In the genomic region with DNA sequence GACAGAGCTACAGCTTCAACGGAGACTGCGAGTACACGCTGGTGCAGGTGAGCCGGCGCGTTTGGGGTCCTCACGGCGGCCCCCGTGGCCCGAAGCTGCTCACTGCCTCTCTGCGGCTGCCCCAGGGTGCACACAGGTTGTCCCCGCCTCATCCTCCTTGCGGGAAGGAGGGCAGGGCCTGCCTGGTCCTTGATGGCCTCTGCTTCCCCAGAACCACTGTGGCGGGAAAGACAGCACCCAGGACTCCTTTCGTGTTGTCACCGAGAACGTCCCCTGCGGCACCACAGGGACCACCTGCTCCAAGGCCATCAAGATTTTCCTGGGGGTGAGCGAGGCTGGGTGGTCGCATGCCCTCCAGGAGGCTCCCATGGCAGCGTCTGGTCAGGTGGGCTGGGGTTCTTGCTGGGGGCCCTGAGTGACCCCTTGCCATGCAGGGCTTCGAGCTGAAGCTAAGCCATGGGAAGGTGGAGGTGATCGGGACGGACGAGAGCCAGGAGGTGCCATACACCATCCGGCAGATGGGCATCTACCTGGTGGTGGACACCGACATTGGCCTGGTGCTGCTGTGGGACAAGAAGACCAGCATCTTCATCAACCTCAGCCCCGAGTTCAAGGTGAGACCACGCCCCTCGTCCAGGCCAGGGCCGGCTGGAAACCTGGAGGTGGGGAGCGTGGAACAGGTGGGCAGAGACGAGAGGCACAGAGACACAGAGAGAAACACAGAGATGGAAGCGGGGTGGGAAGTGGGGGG, we compare ENCODE assay signal across 28 cellular contexts. TPM values are rescaled to one million over a fixed set of nuclear protein-coding genes. Genes with fewer than 3 reads are reported as not detected.
"Had no signal": no experiment of that assay in that cellular context is flagged by ENCODE, and none has a peak within 500 bp of the region (broad histone marks: within the 10 kb centered on the region; RNA-seq: fewer than 3 reads in every experiment).

No MANE protein-coding gene starts in this region.

- H3K27me3 Mint-ChIP-seq: stimulated activated naive CD8-positive, alpha-beta T cell treated with anti-CD3 and anti-CD28 coated beads, Interleukin-15, amount 100 ng/mL, for 72 hours had no signal

- H3K4me1 Mint-ChIP-seq: endodermal cell; stimulated activated memory B cell treated with anti-CD40 and anti-IgM and Interleukin-4, amounts not matched to agents 10 μg/mL and 1 μg/mL and 100 μg/mL, for 72 hours had no signal

- H3K27ac Mint-ChIP-seq: endodermal cell; immature natural killer cell; naive thymus-derived CD8-positive, alpha-beta T cell; progenitor cell of endocrine pancreas; stimulated activated memory B cell treated with anti-CD40 and anti-IgM and Interleukin-4, amounts not matched to agents 10 μg/mL and 1 μg/mL and 100 μg/mL, for 72 hours; stimulated activated naive CD8-positive, alpha-beta T cell treated with anti-CD3 and anti-CD28 coated beads, Interleukin-15, amount 100 ng/mL, for 72 hours had no signal

- H3K4me3 ChIP-seq: coronary artery, mucosa of descending colon, spleen, testis, tibial nerve, upper lobe of right lung, vagina had no signal

- H3K27ac ChIP-seq: coronary artery, spleen, testis, tibial nerve, upper lobe of right lung, vagina had no signal

- H3K9me3 ChIP-seq: mucosa of descending colon, spleen, testis, tibial nerve, upper lobe of right lung, vagina had no signal

- H3K27me3 ChIP-seq: testis, tibial nerve, vagina had no signal

- H3K9me3 Mint-ChIP-seq: naive thymus-derived CD8-positive, alpha-beta T cell had no signal

- H3K4me3 Mint-ChIP-seq: endodermal cell; immature natural killer cell; naive thymus-derived CD8-positive, alpha-beta T cell; stimulated activated memory B cell treated with anti-CD40 and anti-IgM and Interleukin-4, amounts not matched to agents 10 μg/mL and 1 μg/mL and 100 μg/mL, for 72 hours; stimulated activated naive CD8-positive, alpha-beta T cell treated with anti-CD3 and anti-CD28 coated beads, Interleukin-15, amount 100 ng/mL, for 72 hours had no signal

- H3K4me1 ChIP-seq: spleen, testis, tibial nerve, upper lobe of right lung, vagina had no signal

- H3K36me3 ChIP-seq: spleen, tibial nerve, upper lobe of right lung, vagina had no signal

- ATAC-seq: left colon; mucosa of descending colon; naive thymus-derived CD8-positive, alpha-beta T cell; sciatic nerve; stimulated activated memory B cell treated with anti-CD40 and anti-IgM and Interleukin-4, amounts not matched to agents 10 μg/mL and 1 μg/mL and 100 μg/mL, for 72 hours; upper lobe of right lung had no signal

- DNase-seq: effector CD4-positive, alpha-beta T cell; endodermal cell; immature natural killer cell; left colon; naive thymus-derived CD8-positive, alpha-beta T cell; spleen; stimulated activated CD4-positive, alpha-beta T cell treated with anti-CD3 and anti-CD28 coated beads, Interleukin-15, amount 100 ng/mL, for 24 hours; stimulated activated CD4-positive, alpha-beta T cell treated with anti-CD3 and anti-CD28 coated beads, Interleukin-1b, Interleukin-23, amount 100 ng/mL, for 48 hours; stimulated activated CD4-positive, alpha-beta T cell treated with anti-CD3 and anti-CD28 coated beads, Interleukin-4, amount 100 ng/mL, for 24 hours; stimulated activated naive CD8-positive, alpha-beta T cell treated with anti-CD3 and anti-CD28 coated beads, Interleukin-15, amount 100 ng/mL, for 72 hours; testis; upper lobe of right lung had no signal

- H3K36me3 Mint-ChIP-seq: immature natural killer cell; naive thymus-derived CD8-positive, alpha-beta T cell; stimulated activated memory B cell treated with anti-CD40 and anti-IgM and Interleukin-4, amounts not matched to agents 10 μg/mL and 1 μg/mL and 100 μg/mL, for 72 hours had no signal

RNA-seq across cellular contexts. Expression of a gene that starts 19.4 kb away (rescaled TPM):
- total RNA-seq: dermis microvascular lymphatic vessel endothelial cell; endodermal cell; endothelial cell of umbilical vein; frontal cortex; glomerular endothelial cell; naive thymus-derived CD8-positive, alpha-beta T cell; osteocyte; progenitor cell of endocrine pancreas; spleen; subcutaneous adipose tissue; tibial nerve; upper lobe of right lung; vagina had no signal
- polyA plus RNA-seq: endothelial cell of umbilical vein; immature natural killer cell; keratinocyte; naive thymus-derived CD8-positive, alpha-beta T cell; neural cell had no signal

RNA-seq across cellular contexts. Expression of a gene that starts 45.7 kb away (rescaled TPM):
- total RNA-seq: dermis microvascular lymphatic vessel endothelial cell; endodermal cell; endothelial cell of umbilical vein; frontal cortex; glomerular endothelial cell; naive thymus-derived CD8-positive, alpha-beta T cell; osteocyte; progenitor cell of endocrine pancreas; skeletal muscle tissue; subcutaneous adipose tissue had no signal
- polyA plus RNA-seq: endothelial cell of umbilical vein; immature natural killer cell; keratinocyte; naive thymus-derived CD8-positive, alpha-beta T cell; neural cell had no signal
